17 cellular contexts compared by ENCODE assay signal in the genomic region with DNA sequence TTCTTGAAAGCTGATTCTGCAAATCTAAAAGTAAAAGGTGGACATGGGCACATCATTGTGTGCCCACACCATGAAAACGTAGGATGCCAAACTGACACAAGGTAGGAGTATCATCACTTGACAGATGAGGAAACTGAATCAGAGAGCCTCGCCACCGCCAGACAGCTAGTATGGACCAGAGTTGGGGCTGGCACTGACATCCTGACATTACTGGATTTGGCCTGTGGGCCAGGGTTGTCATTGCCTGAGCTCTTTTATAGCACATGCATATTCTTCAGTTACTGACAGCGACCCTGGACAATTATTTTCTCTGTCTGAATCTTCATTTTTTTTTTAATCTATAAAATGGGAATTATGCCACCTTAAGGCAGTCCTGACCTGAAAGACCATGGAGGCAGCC.
"Had no signal": no experiment of that assay in that cellular context is flagged by ENCODE, and none has a peak within 500 bp of the region (broad histone marks: within the 10 kb centered on the region; RNA-seq: fewer than 3 reads in every experiment).

No MANE protein-coding gene starts in this region.

- H3K27ac Mint-ChIP-seq: brain; nephron; stimulated activated effector memory CD8-positive, alpha-beta T cell treated with anti-CD3 and anti-CD28 coated beads, Interleukin-12 subunit alpha, Interleukin-12 subunit beta, amount 100 ng/mL, for 72 hours; WTC11 had no signal

- H3K4me1 Mint-ChIP-seq: brain, nephron had no signal

- DNase-seq: activated CD4-positive, alpha-beta T cell treated with anti-CD3 and anti-CD28 coated beads for 4 hours; activated gamma-delta T cell; colonic mucosa; glutamatergic neuron; hippocampal formation; kidney glomerular epithelial cell; left lung; stimulated activated CD4-positive, alpha-beta T cell treated with anti-CD3 and anti-CD28 coated beads, Interleukin-2, amount 100 ng/mL, for 24 hours; T1000; transverse colon; uterus had no signal

- H3K36me3 Mint-ChIP-seq: stimulated activated effector memory CD8-positive, alpha-beta T cell treated with anti-CD3 and anti-CD28 coated beads, Interleukin-12 subunit alpha, Interleukin-12 subunit beta, amount 100 ng/mL, for 72 hours had no signal

- ATAC-seq: activated naive CD4-positive, alpha-beta T cell treated with anti-CD3 and anti-CD28 coated beads, Interleukin-2, amount 50 U/mL, for 72 hours; left lung; stimulated activated effector memory CD8-positive, alpha-beta T cell treated with anti-CD3 and anti-CD28 coated beads, Interleukin-12 subunit alpha, Interleukin-12 subunit beta, amount 100 ng/mL, for 72 hours; WTC11 had no signal

- H3K9me3 Mint-ChIP-seq: activated naive CD4-positive, alpha-beta T cell treated with anti-CD3 and anti-CD28 coated beads, Interleukin-2, amount 50 U/mL, for 72 hours; activated T-helper 1 cell treated with anti-CD3 and anti-CD28 coated beads, Interleukin-12 subunit alpha, Interleukin-12 subunit beta, Interleukin-2, Interleukin-4 antibody, amounts not matched to agents 30 ng/mL and 10 ng/mL and 1 ng/mL, durations not matched to agents 14 hours and 24 hours and 36 hours; brain; nephron; stimulated activated effector memory CD8-positive, alpha-beta T cell treated with anti-CD3 and anti-CD28 coated beads, Interleukin-12 subunit alpha, Interleukin-12 subunit beta, amount 100 ng/mL, for 72 hours; WTC11 had no signal

- H3K4me3 Mint-ChIP-seq: brain; nephron; stimulated activated effector memory CD8-positive, alpha-beta T cell treated with anti-CD3 and anti-CD28 coated beads, Interleukin-12 subunit alpha, Interleukin-12 subunit beta, amount 100 ng/mL, for 72 hours; WTC11 had no signal
